In genomic region chr10:94639902-94640301, GRCh38 we compare ENCODE assay signal across 2 cellular contexts.
TF ChIP-seq lines count a peak whose summit lies in the region.

No MANE protein-coding gene starts in this region.

TF ChIP-seq in HCT116, 20 proteins besides CTCF, POLR2A, EP300 and RAD21 (continued from another document):
- TF ChIP-seq ZNF274 (IDR thresholded peaks at IDR 0.05; ENCODE audit: low read depth, low read length) (no peak), ELF1 (IDR thresholded peaks at IDR 0.05; ENCODE audit: borderline replicate concordance, low read depth) (no peak), FOSL1 (IDR thresholded peaks at IDR 0.05; ENCODE audit: low read depth) (no peak), EZH2phosphoT487 (IDR thresholded peaks at IDR 0.05; ENCODE audit: borderline replicate concordance) (no peak)
TF ChIP-seq in HCT116: peak in this region for 0.

TF ChIP-seq in WTC11, 78 proteins besides CTCF, POLR2A, EP300 and RAD21 (continued from another document):
- TF ChIP-seq GTF2I (CRISPR knock-in tag; conservative IDR thresholded peaks at IDR 0.05) = no peak
